In genomic region chr1:120144076-120145025, GRCh38 we compare ENCODE assay signal across 8 cellular contexts. TPM values are rescaled to one million over a fixed set of nuclear protein-coding genes. Genes with fewer than 3 reads are reported as not detected.
DNase-seq lines count a peak whose midpoint lies in the region; ATAC-seq and TF ChIP-seq lines count a peak whose summit lies in the region.
"Not testable (repeated sequence)": the region's sequence is repeated elsewhere in the genome, so short reads cannot be mapped to it uniquely, and the experiment has no call there.

No MANE protein-coding gene starts in this region.

- POLR2A ChIA-PET in activated B cell treated with CpG ODN at 0.5 μM for 24 hours (lab: Charles Lee); naive thymus-derived CD4-positive, alpha-beta T cell (lab: Charles Lee): not testable (repeated sequence)

- H3K4me1 Mint-ChIP-seq in CD14-positive monocyte (peaks cover 27% of the 10 kb centered on the region), activated B cell treated with CpG ODN at 0.5 μM for 24 hours (peaks cover 19% of the 10 kb centered on the region)
- peaks cover 17% of the 10 kb centered on the region for H3K4me1 Mint-ChIP-seq in activated naive CD4-positive, alpha-beta T cell treated with anti-CD3 and anti-CD28 coated beads for 36 hours (ENCODE audit: low read depth)
- H3K4me1 Mint-ChIP-seq in effector memory CD8-positive, alpha-beta T cell (ENCODE audit: low read depth in 2 of 2): peaks cover 13 to 27% of the 10 kb centered on the region in 2 donors
- H3K4me1 Mint-ChIP-seq in naive thymus-derived CD4-positive, alpha-beta T cell: peaks cover 14 to 28% (median 24%) of the 10 kb centered on the region in 7 donors

- not testable (repeated sequence) for H3K36me3 ChIP-seq in Loucy (ENCODE audit: insufficient read depth, low read length); right atrium auricular region; naive thymus-derived CD4-positive, alpha-beta T cell (ENCODE audit: control insufficient read depth in 2 of 3, insufficient read depth in 3 of 3, low read length in 3 of 3)

- not testable (repeated sequence) for TF ChIP-seq CTCF in CD14-positive monocyte (IDR thresholded peaks at IDR 0.05); Loucy (conservative IDR thresholded peaks at IDR 0.05; ENCODE audit: low read length); activated B cell treated with CpG ODN at 0.5 μM for 24 hours (IDR thresholded peaks at IDR 0.05); right atrium auricular region (IDR thresholded peaks at IDR 0.05)

- intact Hi-C loops in CD14-positive monocyte (cut with micrococcal nuclease): not testable (repeated sequence)
- intact Hi-C loops in activated B cell treated with CpG ODN at 0.5 μM for 24 hours (cut with micrococcal nuclease): loop anchor here (10.0 kb wide), 1 partner anchor 260 kb away; no protein-coding TSS in a partner anchor
- intact Hi-C loops in activated naive CD4-positive, alpha-beta T cell treated with anti-CD3 and anti-CD28 coated beads for 36 hours (cut with micrococcal nuclease): loop anchor here (5.0 to 10.0 kb wide), 2 partner anchors 177 to 260 kb away; no protein-coding TSS in a partner anchor
- intact Hi-C loops in naive thymus-derived CD4-positive, alpha-beta T cell (cut with micrococcal nuclease): loop anchor here (2.0 to 10.0 kb wide), 5 partner anchors 177 to 337 kb away; no protein-coding TSS in a partner anchor

- not testable (repeated sequence) for H3K4me3 ChIP-seq in Loucy (ENCODE audit: low read length, poor library complexity, severe bottlenecking); right atrium auricular region; naive thymus-derived CD4-positive, alpha-beta T cell (ENCODE audit: low read length)

- peak overlapping the region; percentile 3 to 43 for H3K27ac ChIP-seq in right atrium auricular region
- not testable (repeated sequence) for H3K27ac ChIP-seq in naive thymus-derived CD4-positive, alpha-beta T cell (ENCODE audit: low read depth, low read length)

- DNase-seq in CD14-positive monocyte (ENCODE audit: low spot score): peak; percentile 56
- not testable (repeated sequence) for DNase-seq in activated B cell treated with CpG ODN at 0.5 μM for 24 hours; effector memory CD8-positive, alpha-beta T cell; right atrium auricular region (ENCODE audit: low spot score)
- peak; percentile 52 for DNase-seq in activated naive CD4-positive, alpha-beta T cell treated with anti-CD3 and anti-CD28 coated beads for 36 hours
- DNase-seq in naive thymus-derived CD4-positive, alpha-beta T cell: peak in 1 of 9 donors; percentile 28
- DNase-seq in stimulated activated CD4-positive, alpha-beta T cell treated with anti-CD3 and anti-CD28 coated beads, Interleukin-4, amount 100 ng/mL, for 24 hours: peak; percentile 7

- not testable (repeated sequence) for H3K9me3 Mint-ChIP-seq in CD14-positive monocyte; activated B cell treated with CpG ODN at 0.5 μM for 24 hours; activated naive CD4-positive, alpha-beta T cell treated with anti-CD3 and anti-CD28 coated beads for 36 hours; effector memory CD8-positive, alpha-beta T cell; naive thymus-derived CD4-positive, alpha-beta T cell

- H3K4me3 Mint-ChIP-seq in CD14-positive monocyte; activated B cell treated with CpG ODN at 0.5 μM for 24 hours; activated naive CD4-positive, alpha-beta T cell treated with anti-CD3 and anti-CD28 coated beads for 36 hours: not testable (repeated sequence)
- peak overlapping the region in 1 of 2 donors; percentile 60 for H3K4me3 Mint-ChIP-seq in effector memory CD8-positive, alpha-beta T cell
- H3K4me3 Mint-ChIP-seq in naive thymus-derived CD4-positive, alpha-beta T cell: peak overlapping the region in 3 of 10 donors; percentile 1 to 47 (median 9)

- CTCF ChIA-PET in activated B cell treated with CpG ODN at 0.5 μM for 24 hours (lab: Charles Lee); activated naive CD4-positive, alpha-beta T cell treated with anti-CD3 and anti-CD28 coated beads for 36 hours (lab: Charles Lee); naive thymus-derived CD4-positive, alpha-beta T cell (lab: Charles Lee): not testable (repeated sequence)

- not testable (repeated sequence) for ATAC-seq in activated B cell treated with CpG ODN at 0.5 μM for 24 hours (ENCODE audit: low read depth); effector memory CD8-positive, alpha-beta T cell (replicated peaks); naive thymus-derived CD4-positive, alpha-beta T cell

- peaks cover 28% of the 10 kb centered on the region for H3K4me1 ChIP-seq in Loucy (ENCODE audit: insufficient read depth, low read length, poor library complexity, severe bottlenecking)
- H3K4me1 ChIP-seq in right atrium auricular region: not testable (repeated sequence)
- peaks cover 7 to 17% of the 10 kb centered on the region in 2 donors for H3K4me1 ChIP-seq in naive thymus-derived CD4-positive, alpha-beta T cell (ENCODE audit: control insufficient read depth in 2 of 2, insufficient read depth in 2 of 2, low read length in 2 of 2)

- H3K4me2 ChIP-seq in Loucy (ENCODE audit: low read depth, low read length, poor library complexity, severe bottlenecking): peak overlapping the region; percentile 73

- H3K36me3 Mint-ChIP-seq in CD14-positive monocyte; activated B cell treated with CpG ODN at 0.5 μM for 24 hours (ENCODE audit: low read depth); activated naive CD4-positive, alpha-beta T cell treated with anti-CD3 and anti-CD28 coated beads for 36 hours (ENCODE audit: low read depth); effector memory CD8-positive, alpha-beta T cell (ENCODE audit: insufficient read depth); naive thymus-derived CD4-positive, alpha-beta T cell: not testable (repeated sequence)

- not testable (repeated sequence) for H3K27me3 ChIP-seq in Loucy (ENCODE audit: insufficient read depth, low read length, poor library complexity, severe bottlenecking); right atrium auricular region; naive thymus-derived CD4-positive, alpha-beta T cell (ENCODE audit: control insufficient read depth in 2 of 2, insufficient read depth in 2 of 2, low read length in 2 of 2)

- not testable (repeated sequence) for H3K79me2 ChIP-seq in Loucy (ENCODE audit: insufficient read depth, low read length)

- not testable (repeated sequence) for H3K27me3 Mint-ChIP-seq in CD14-positive monocyte (ENCODE audit: low read depth in 3 of 3); activated B cell treated with CpG ODN at 0.5 μM for 24 hours; activated naive CD4-positive, alpha-beta T cell treated with anti-CD3 and anti-CD28 coated beads for 36 hours (ENCODE audit: low read depth); effector memory CD8-positive, alpha-beta T cell; naive thymus-derived CD4-positive, alpha-beta T cell

- H3F3A ChIP-seq in Loucy (ENCODE audit: low read depth): not testable (repeated sequence)

- H3K9ac ChIP-seq in Loucy (ENCODE audit: low read depth, low read length, poor library complexity, severe bottlenecking): not testable (repeated sequence)

- H3K9me2 ChIP-seq in Loucy (replicated peaks; ENCODE audit: low read depth, low read length): not testable (repeated sequence)

- H3K27ac Mint-ChIP-seq in CD14-positive monocyte (peak overlapping the region; percentile 84 to 92 (median 87)), activated B cell treated with CpG ODN at 0.5 μM for 24 hours (peak overlapping the region; percentile 0)
- not testable (repeated sequence) for H3K27ac Mint-ChIP-seq in activated naive CD4-positive, alpha-beta T cell treated with anti-CD3 and anti-CD28 coated beads for 36 hours
- H3K27ac Mint-ChIP-seq in effector memory CD8-positive, alpha-beta T cell: peak overlapping the region; percentile 61 to 78
- H3K27ac Mint-ChIP-seq in naive thymus-derived CD4-positive, alpha-beta T cell: peak overlapping the region in 5 of 9 donors; percentile 5 to 46 (median 36)

- 0 out of 2 replicates have a peak overlapping the region, but pooled peaks have one; percentile 7 for H2AFZ ChIP-seq in Loucy (ENCODE audit: low read length)

- not testable (repeated sequence) for H3K9me3 ChIP-seq in Loucy (ENCODE audit: insufficient read depth, low read depth, low read length); right atrium auricular region; naive thymus-derived CD4-positive, alpha-beta T cell (ENCODE audit: control insufficient read depth in 2 of 3, low read length in 3 of 3)

- H4K20me1 ChIP-seq in Loucy (ENCODE audit: insufficient read depth, low read length, poor library complexity, severe bottlenecking): not testable (repeated sequence)

RNA-seq across cellular contexts. Expression of gene SEC22B, which starts 32.0 kb away (rescaled TPM):
- 10 to 100 TPM; 18.9 to 23.5 TPM for polyA plus RNA-seq in CD14-positive monocyte
- total RNA-seq in activated B cell treated with CpG ODN at 0.5 μM for 24 hours (24.5 and 27.5 TPM in 2 replicates), right atrium auricular region (10 to 100 TPM; 11.9 to 16.8 TPM)
- total RNA-seq in activated naive CD4-positive, alpha-beta T cell treated with anti-CD3 and anti-CD28 coated beads for 36 hours: 10 to 100 TPM; 24.1 to 24.8 TPM
- total RNA-seq in naive thymus-derived CD4-positive, alpha-beta T cell: 10 to 100 TPM; 28.1 to 49.6 (median 35.3) TPM
- polyA plus RNA-seq in naive thymus-derived CD4-positive, alpha-beta T cell: 10 to 100 TPM; 17.2 to 22.1 TPM
